In genomic region chr2:53584986-53585385, GRCh38 we compare ENCODE assay signal across 1 cellular context.
TF ChIP-seq lines count a peak whose summit lies in the region.

No MANE protein-coding gene starts in this region.

TF ChIP-seq in GM23338, 12 proteins besides CTCF, POLR2A, EP300 and RAD21 (continued from another document):
- TF ChIP-seq, protein P1, sequence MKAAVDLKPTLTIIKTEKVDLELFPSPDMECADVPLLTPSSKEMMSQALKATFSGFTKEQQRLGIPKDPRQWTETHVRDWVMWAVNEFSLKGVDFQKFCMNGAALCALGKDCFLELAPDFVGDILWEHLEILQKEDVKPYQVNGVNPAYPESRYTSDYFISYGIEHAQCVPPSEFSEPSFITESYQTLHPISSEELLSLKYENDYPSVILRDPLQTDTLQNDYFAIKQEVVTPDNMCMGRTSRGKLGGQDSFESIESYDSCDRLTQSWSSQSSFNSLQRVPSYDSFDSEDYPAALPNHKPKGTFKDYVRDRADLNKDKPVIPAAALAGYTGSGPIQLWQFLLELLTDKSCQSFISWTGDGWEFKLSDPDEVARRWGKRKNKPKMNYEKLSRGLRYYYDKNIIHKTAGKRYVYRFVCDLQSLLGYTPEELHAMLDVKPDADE (IDR thresholded peaks at IDR 0.05) = no peak
- TF ChIP-seq ZNF114 (CRISPR knock-in tag; IDR thresholded peaks at IDR 0.05) = no peak
- TF ChIP-seq STAT1 (IDR thresholded peaks at IDR 0.05; ENCODE audit: unreplicated experiment) = no peak
